Comparison of ENCODE assay signal across 8 cellular contexts in genomic region chr1:110312188-110313121, GRCh38. TPM values are rescaled to one million over a fixed set of nuclear protein-coding genes. Genes with fewer than 3 reads are reported as not detected.
A peak's percentile ranks its signal among the peaks of the same experiment; 100 is the strongest.
DNase-seq lines count a peak whose midpoint lies in the region; ATAC-seq, FAIRE-seq and TF ChIP-seq lines count a peak whose summit lies in the region.

No MANE protein-coding gene starts in this region.

- H3K4me1 Mint-ChIP-seq in glutamatergic neuron (ENCODE audit: low read depth, unreplicated experiment): peaks cover 13% of the 10 kb centered on the region

- H3K27ac ChIP-seq in pancreas (no peak overlapping the region), tibial nerve (no peak overlapping the region)

- H3K9me3 ChIP-seq in pancreas (no peaks in the 10 kb centered on the region), tibial nerve (no peaks in the 10 kb centered on the region)

- H3K4me3 ChIP-seq in pancreas (no peak overlapping the region), tibial nerve (no peak overlapping the region)

- FAIRE-seq in pancreas (lab: Jason Lieb, UNC): no peak

- H3K27me3 Mint-ChIP-seq in glutamatergic neuron (ENCODE audit: unreplicated experiment): no peaks in the 10 kb centered on the region

- no peaks in the 10 kb centered on the region for H3K36me3 Mint-ChIP-seq in glutamatergic neuron (ENCODE audit: unreplicated experiment)

- TF ChIP-seq CTCF in GM12801 (IDR thresholded peaks at IDR 0.05; ENCODE audit: extremely low read depth, insufficient read length): peak; percentile 60
- peak; percentile 96 for TF ChIP-seq CTCF in LNCAP (IDR thresholded peaks at IDR 0.05)
- TF ChIP-seq CTCF in glutamatergic neuron (IDR thresholded peaks at IDR 0.05; ENCODE audit: partially characterized antibody, unreplicated experiment): peak; percentile 87
- peak; percentile 91 to 95 (median 93) for TF ChIP-seq CTCF in pancreas (IDR thresholded peaks at IDR 0.05)
- peak; percentile 82 to 93 (median 90) for TF ChIP-seq CTCF in tibial nerve (IDR thresholded peaks at IDR 0.05)

- no peak overlapping the region for H3K27ac Mint-ChIP-seq in glutamatergic neuron (ENCODE audit: unreplicated experiment)

- TF ChIP-seq POLR2A in tibial nerve (IDR thresholded peaks at IDR 0.05): no peak

- in situ Hi-C loops in SK-MEL-5 (cut with HindIII; ENCODE audit: low pct_unique_long_range_greater_than_20kb, low sequenced_read_pairs): no loop called here

- H3K9me3 Mint-ChIP-seq in glutamatergic neuron (ENCODE audit: unreplicated experiment): no peaks in the 10 kb centered on the region

- intact Hi-C loops in pancreas (cut with DNase I): loop anchor here in 2 of 3 donors (2.0 to 10.0 kb wide), 3 partner anchors 106 to 152 kb away; no protein-coding TSS in a partner anchor

- H3K27me3 ChIP-seq in pancreas (no peaks in the 10 kb centered on the region), tibial nerve (no peaks in the 10 kb centered on the region)

- no peak overlapping the region for H3K4me3 Mint-ChIP-seq in glutamatergic neuron (ENCODE audit: unreplicated experiment)

- ATAC-seq in pancreas: peak; percentile 96 to 98 (median 96)
- no peak for ATAC-seq in GM21360 (IDR thresholded peaks at IDR 0.05; ENCODE audit: unreplicated experiment)

- H3K36me3 ChIP-seq in pancreas: no peaks in the 10 kb centered on the region
- no peaks in the 10 kb centered on the region for H3K36me3 ChIP-seq in tibial nerve

- TF ChIP-seq EP300 in tibial nerve (IDR thresholded peaks at IDR 0.05): no peak

- WGBS in pancreas, 2 donors: 42 to 43% methylated on average over 14 of the region's 14 CpGs
- WGBS in tibial nerve, 2 donors: 43 to 53% methylated on average over 13 to 14 of the region's 14 CpGs

- H3K4me1 ChIP-seq in pancreas: peaks cover 0 to 9% (median 0%) of the 10 kb centered on the region in 3 donors
- peaks cover 0 to 19% (median 8%) of the 10 kb centered on the region in 4 donors for H3K4me1 ChIP-seq in tibial nerve

- DNase-seq in SK-MEL-5 (ENCODE audit: low read depth, low spot score) (peak; percentile 75), glutamatergic neuron (peak; percentile 86), pancreas (peak; percentile 71 to 91 (median 84)), tibial nerve (ENCODE audit: low spot score in 2 of 2) (peak; percentile 48 to 62)
- DNase-seq in activated naive CD4-positive, alpha-beta T cell treated with anti-CD3 and anti-CD28 coated beads, Interleukin-2, amount 50 U/mL, for 16 hours: peak; percentile 75

RNA-seq across cellular contexts. Expression of gene RBM15, which starts 26.7 kb away (rescaled TPM):
- total RNA-seq in SK-MEL-5 (2014; rRNA removed; shearing (Covaris generic)): 21.8 and 24.1 TPM in 2 replicates
- 11.1 and 15.2 TPM in 2 replicates for polyA plus RNA-seq in SK-MEL-5 (2015; cell fraction: cytosol; rRNA removed)
- polyA plus RNA-seq in SK-MEL-5 (2015; cell fraction: nucleus; rRNA removed): 27.0 and 35.0 TPM in 2 replicates
- total RNA-seq in glutamatergic neuron (ENCODE audit: unreplicated experiment) (27.3 TPM), pancreas (10 to 100 TPM in 1 of 6 donors, 1 to 10 TPM in 5; 6.9 to 14.2 (median 8.5) TPM), tibial nerve (10 to 100 TPM; 40.9 to 49.0 (median 45.3) TPM)
- polyA plus RNA-seq in pancreas: 1 to 10 TPM; 1.6 to 6.6 TPM
